In genomic region chr15:80159811-80160569, GRCh38 we compare ENCODE assay signal across 8 cellular contexts. TPM values are rescaled to one million over a fixed set of nuclear protein-coding genes. Genes with fewer than 3 reads are reported as not detected.
DNase-seq lines count a peak whose midpoint lies in the region; ATAC-seq and TF ChIP-seq lines count a peak whose summit lies in the region.
"Had no signal": no experiment of that assay in that cellular context is flagged by ENCODE, and none has a peak within 500 bp of the region (broad histone marks: within the 10 kb centered on the region; RNA-seq: fewer than 3 reads in every experiment).

No MANE protein-coding gene starts in this region.

- H2AFZ ChIP-seq in fibroblast of lung (ENCODE audit: low read length) = no peak overlapping the region

- no peaks in the 10 kb centered on the region for H4K20me1 ChIP-seq in fibroblast of lung (ENCODE audit: control insufficient read depth, extremely low read depth, insufficient read depth, low read length)

- H3K4me3 ChIP-seq in Peyer's patch (no peak overlapping the region), fibroblast of lung (replicated peaks in 1 of 4; ENCODE audit: control extremely low read depth in 1 of 4, insufficient read depth in 1 of 4, low read depth in 3 of 4, low read length in 4 of 4) (no peak overlapping the region)

- H3K4me2 ChIP-seq in fibroblast of lung (ENCODE audit: extremely low read depth, insufficient read depth, low read length) = no peak overlapping the region

- H3K27ac ChIP-seq in Peyer's patch = peak overlapping the region in 3 of 4 donors; percentile 21 to 32 (median 24)
- peak overlapping the region; percentile 66 for H3K27ac ChIP-seq in fibroblast of lung (ENCODE audit: insufficient read depth, low read length)

- TF ChIP-seq POLR2A in Peyer's patch (IDR thresholded peaks at IDR 0.05) = no peak

- peaks cover 26 to 47% of the 10 kb centered on the region in 2 donors for H3K36me3 Mint-ChIP-seq in stimulated activated naive B cell treated with anti-CD40 and anti-IgM and Interleukin-4, amounts not matched to agents 10 μg/mL and 1 μg/mL and 100 μg/mL, for 72 hours

- H3K27me3 ChIP-seq in Peyer's patch (no peaks in the 10 kb centered on the region), fibroblast of lung (ENCODE audit: control insufficient read depth, insufficient read depth, low read length) (no peaks in the 10 kb centered on the region)

- H3K9me3 ChIP-seq in Peyer's patch = no peaks in the 10 kb centered on the region
- no peaks in the 10 kb centered on the region for H3K9me3 ChIP-seq in fibroblast of lung (ENCODE audit: control insufficient read depth, insufficient read depth, low read depth, low read length)

- H3K79me2 ChIP-seq in fibroblast of lung (ENCODE audit: control insufficient read depth, insufficient read depth, low read length) = no peaks in the 10 kb centered on the region

- DNase-seq in Peyer's patch (no peak), fibroblast of lung (ENCODE audit: low read depth in 2 of 2) (peak; percentile 40 to 82), NCI-H1694 treated with DMSO at 0.1 percent for 48 hours (lab: John Stamatoyannopoulos, UW) (no peak), cerebellar nuclear complex (lab: John Stamatoyannopoulos, UW) (no peak), COR-L47 (lab: John Stamatoyannopoulos, UW) (no peak)
- no peak for DNase-seq in stimulated activated naive B cell treated with anti-CD40 and anti-IgM and Interleukin-4, amounts not matched to agents 10 μg/mL and 1 μg/mL and 100 μg/mL, for 72 hours

- H3K9ac ChIP-seq in fibroblast of lung (ENCODE audit: insufficient read depth, low read length) = no peak overlapping the region

- no peaks in the 10 kb centered on the region for H3K27me3 Mint-ChIP-seq in stimulated activated naive B cell treated with anti-CD40 and anti-IgM and Interleukin-4, amounts not matched to agents 10 μg/mL and 1 μg/mL and 100 μg/mL, for 72 hours

- H3K27ac Mint-ChIP-seq in stimulated activated naive B cell treated with anti-CD40 and anti-IgM and Interleukin-4, amounts not matched to agents 10 μg/mL and 1 μg/mL and 100 μg/mL, for 72 hours = peak overlapping the region; percentile 90

- H3K36me3 ChIP-seq in Peyer's patch (peaks cover 0 to 13% (median 0%) of the 10 kb centered on the region in 3 donors), fibroblast of lung (ENCODE audit: control insufficient read depth, insufficient read depth, low read length) (peaks cover 13% of the 10 kb centered on the region)

- ATAC-seq in GM19395 (IDR thresholded peaks at IDR 0.05; ENCODE audit: unreplicated experiment) = peak; percentile 45
- peak; percentile 82 to 87 for ATAC-seq in stimulated activated naive B cell treated with anti-CD40 and anti-IgM and Interleukin-4, amounts not matched to agents 10 μg/mL and 1 μg/mL and 100 μg/mL, for 72 hours (replicated peaks)

- no peak for TF ChIP-seq CTCF in Peyer's patch (IDR thresholded peaks at IDR 0.05)
- no peak for TF ChIP-seq CTCF in fibroblast of lung (conservative IDR thresholded peaks at IDR 0.05 in 1 of 2, IDR thresholded peaks at IDR 0.05 in 1 of 2; ENCODE audit: low read depth in 1 of 2, low read length in 2 of 2)

- peak overlapping the region; percentile 35 to 53 for H3K4me3 Mint-ChIP-seq in stimulated activated naive B cell treated with anti-CD40 and anti-IgM and Interleukin-4, amounts not matched to agents 10 μg/mL and 1 μg/mL and 100 μg/mL, for 72 hours
- H3K4me3 Mint-ChIP-seq: nephron had no signal

- peaks cover 30 to 42% of the 10 kb centered on the region in 2 donors for H3K4me1 Mint-ChIP-seq in stimulated activated naive B cell treated with anti-CD40 and anti-IgM and Interleukin-4, amounts not matched to agents 10 μg/mL and 1 μg/mL and 100 μg/mL, for 72 hours

- H3K4me1 ChIP-seq in Peyer's patch = peaks cover 0 to 20% (median 12%) of the 10 kb centered on the region in 4 donors
- peaks cover 10% of the 10 kb centered on the region for H3K4me1 ChIP-seq in fibroblast of lung (ENCODE audit: control insufficient read depth, extremely low read depth, insufficient read depth, low read length)

- no peaks in the 10 kb centered on the region for H3K9me3 Mint-ChIP-seq in stimulated activated naive B cell treated with anti-CD40 and anti-IgM and Interleukin-4, amounts not matched to agents 10 μg/mL and 1 μg/mL and 100 μg/mL, for 72 hours
- H3K9me3 Mint-ChIP-seq: nephron had no signal

RNA-seq across cellular contexts. Expression of gene FAH, which starts 7.2 kb away (rescaled TPM):
- total RNA-seq in Peyer's patch (10 to 100 TPM in 3 of 4 donors, 1 to 10 TPM in 1; 6.6 to 17.3 (median 15.3) TPM), fibroblast of lung (35.4 and 58.6 TPM in 2 replicates)
- 24.4 and 45.3 TPM in 2 replicates for polyA plus RNA-seq in fibroblast of lung
- polyA plus RNA-seq in fibroblast of lung (2012) = 40.0 and 80.5 TPM in 2 replicates
- polyA minus RNA-seq in fibroblast of lung (ENCODE audit: low replicate concordance) = 72.8 and 154 TPM in 2 replicates

Comparison
In these comparisons a context has a peak if more than half of its experiments do, and no peak if none do; other contexts are left out.
1. DNase-seq: peak in fibroblast of lung (2 of 2); none in Peyer's patch (0 of 3), stimulated activated naive B cell treated with anti-CD40 and anti-IgM and Interleukin-4, amounts not matched to agents 10 μg/mL and 1 μg/mL and 100 μg/mL, for 72 hours (single experiment), NCI-H1694 treated with DMSO at 0.1 percent for 48 hours (single experiment), cerebellar nuclear complex (0 of 2) and COR-L47 (single experiment).